In the genomic region with DNA sequence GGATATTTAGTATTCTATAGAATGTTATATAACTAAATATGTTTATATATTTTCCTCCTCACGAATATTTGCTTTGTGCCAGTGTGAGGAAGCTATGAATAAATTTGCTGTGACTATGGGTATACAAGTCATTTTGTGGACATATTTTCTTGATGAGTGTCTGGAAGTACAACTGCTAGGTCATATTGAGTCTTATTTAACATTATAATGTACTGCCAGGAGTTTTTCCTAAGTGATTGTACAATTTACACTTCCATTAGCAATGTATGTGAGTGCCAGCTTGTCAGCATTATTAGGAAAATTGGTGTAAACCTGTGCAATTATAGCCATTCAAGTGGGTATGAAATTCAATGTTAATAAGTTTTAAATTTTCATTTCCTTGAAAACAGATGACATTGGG, we compare ENCODE assay signal across 19 cellular contexts.
"Had no signal": no experiment of that assay in that cellular context is flagged by ENCODE, and none has a peak within 500 bp of the region (broad histone marks: within the 10 kb centered on the region; RNA-seq: fewer than 3 reads in every experiment).

No MANE protein-coding gene starts in this region.

- H3K4me2 ChIP-seq: neural progenitor cell, smooth muscle cell had no signal

- H3K27ac ChIP-seq: colonic mucosa, heart left ventricle, neural progenitor cell, ovary, right atrium auricular region, sigmoid colon had no signal

- H3K27ac Mint-ChIP-seq: natural killer cell, neural progenitor cell had no signal

- H3K4me1 Mint-ChIP-seq: natural killer cell had no signal

- H3K36me3 Mint-ChIP-seq: natural killer cell, neural progenitor cell had no signal

- H3K9me3 ChIP-seq: colonic mucosa, heart left ventricle, mucosa of descending colon, ovary, right atrium auricular region, sigmoid colon had no signal

- H3K27me3 ChIP-seq: colonic mucosa, heart left ventricle, neural progenitor cell, ovary, right atrium auricular region, sigmoid colon had no signal

- H2AFZ ChIP-seq: neural progenitor cell had no signal

- H3K4me3 ChIP-seq: colonic mucosa, heart left ventricle, mucosa of descending colon, neural progenitor cell, ovary, right atrium auricular region, sigmoid colon, smooth muscle cell had no signal

- DNase-seq: colonic mucosa; dermis blood vessel endothelial cell; erythroblast; heart left ventricle; hypothalamus; kidney glomerular epithelial cell; mucosa of descending colon; natural killer cell; nucleus accumbens; ovary; sigmoid colon; stimulated activated CD4-positive, alpha-beta T cell treated with anti-CD3 and anti-CD28 coated beads, Interleukin-2, amount 100 ng/mL, for 48 hours; stimulated activated naive CD4-positive, alpha-beta T cell treated with Interleukin-2 at 50 U/mL for 16 hours; trophoblast cell had no signal

- H3K36me3 ChIP-seq: colonic mucosa, heart left ventricle, neural progenitor cell, ovary, right atrium auricular region, sigmoid colon had no signal

- H3K9me3 Mint-ChIP-seq: neural progenitor cell had no signal

- ATAC-seq: heart left ventricle, left lobe of liver, mucosa of descending colon, natural killer cell had no signal

- H3K4me1 ChIP-seq: colonic mucosa, heart left ventricle, neural progenitor cell, right atrium auricular region, sigmoid colon had no signal

- H3K4me3 Mint-ChIP-seq: natural killer cell, neural progenitor cell had no signal

- FAIRE-seq: islet of Langerhans had no signal

- H3K9ac ChIP-seq: neural progenitor cell had no signal
